Comparison of ENCODE assay signal across 9 cellular contexts in the genomic region with DNA sequence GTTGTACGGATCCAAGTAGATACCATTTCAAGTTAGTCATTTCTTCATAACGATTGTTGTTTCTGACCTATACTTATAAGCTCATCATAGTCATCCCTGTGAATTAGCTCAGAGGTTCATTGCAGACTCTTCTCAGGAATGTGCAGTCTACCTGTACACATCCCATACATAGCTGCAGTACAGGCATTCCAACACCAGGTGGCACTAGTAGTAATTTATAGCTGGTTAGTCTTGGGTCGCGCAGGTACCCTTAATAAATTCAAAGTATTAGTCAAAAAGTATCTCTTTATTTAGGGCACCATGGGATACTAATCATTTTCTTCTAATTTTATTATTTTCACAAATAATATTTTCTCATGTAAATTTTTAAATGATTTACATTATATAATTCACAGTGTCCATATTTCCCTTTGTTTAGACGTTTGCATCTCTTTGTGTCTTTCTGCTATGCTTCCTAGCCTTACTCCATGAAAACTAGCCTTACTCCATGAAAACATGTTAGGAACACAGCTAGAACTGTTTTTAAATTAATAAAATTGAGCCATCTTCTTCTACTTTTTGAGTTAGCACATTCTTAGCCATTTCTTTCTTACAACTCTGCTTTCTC.
DNase-seq lines count a peak whose midpoint lies in the region; ATAC-seq lines count a peak whose summit lies in the region.
"Had no signal": no experiment of that assay in that cellular context is flagged by ENCODE, and none has a peak within 500 bp of the region (broad histone marks: within the 10 kb centered on the region; RNA-seq: fewer than 3 reads in every experiment).

No MANE protein-coding gene starts in this region.

- no CpG with 5 or more reads among the region's 5 CpGs for WGBS in iPS DF 6.9 (ENCODE audit: insufficient coverage, insufficient read length)

- H3K4me3 ChIP-seq in iPS DF 6.9 (ENCODE audit: low read length): no peak overlapping the region
- H3K4me3 ChIP-seq: BLaER1 had no signal

- DNase-seq in NCI-H187 (lab: John Stamatoyannopoulos, UW): peak; percentile 42 to 53
- DNase-seq in NCI-H187 treated with DMSO at 0.1 percent for 48 hours (lab: John Stamatoyannopoulos, UW): no peak
- peak; percentile 29 for DNase-seq in KG1 (lab: John Stamatoyannopoulos, UW)
- peak; percentile 34 to 38 for DNase-seq in SHP77 (lab: John Stamatoyannopoulos, UW)
- peak; percentile 49 for DNase-seq in amniotic epithelial cell (ENCODE audit: low read depth)
- DNase-seq in iPS DF 6.9 (ENCODE audit: low read depth, low spot score): peak; percentile 43
- DNase-seq in stimulated activated CD4-positive, alpha-beta T cell treated with anti-CD3 and anti-CD28 coated beads, Interleukin-1b, Interleukin-23, amount 100 ng/mL, for 24 hours (ENCODE audit: low read depth in 4 of 4, low spot score in 1 of 4): peak; percentile 5 to 38 (median 22)

- no peak overlapping the region for H3K27ac ChIP-seq in iPS DF 6.9 (ENCODE audit: low read length)
- H3K27ac ChIP-seq: BLaER1 had no signal

- H3K27me3 ChIP-seq in iPS DF 6.9 (ENCODE audit: control insufficient read depth, insufficient read depth, low read length): no peaks in the 10 kb centered on the region
- H3K27me3 ChIP-seq: BLaER1 had no signal

- H3K36me3 ChIP-seq in iPS DF 6.9 (ENCODE audit: control insufficient read depth, insufficient read depth, low read length): no peaks in the 10 kb centered on the region
- H3K36me3 ChIP-seq: BLaER1 had no signal

- no peaks in the 10 kb centered on the region for H3K4me1 ChIP-seq in iPS DF 6.9 (ENCODE audit: control insufficient read depth, insufficient read depth, low read length)
- H3K4me1 ChIP-seq: BLaER1 had no signal

- peak; percentile 89 for ATAC-seq in GM21825 (IDR thresholded peaks at IDR 0.05; ENCODE audit: unreplicated experiment)

- H3K9me3 ChIP-seq in iPS DF 6.9 (ENCODE audit: control insufficient read depth, insufficient read depth, low read length): no peaks in the 10 kb centered on the region
- H3K9me3 ChIP-seq: BLaER1 had no signal
